In the genomic region with DNA sequence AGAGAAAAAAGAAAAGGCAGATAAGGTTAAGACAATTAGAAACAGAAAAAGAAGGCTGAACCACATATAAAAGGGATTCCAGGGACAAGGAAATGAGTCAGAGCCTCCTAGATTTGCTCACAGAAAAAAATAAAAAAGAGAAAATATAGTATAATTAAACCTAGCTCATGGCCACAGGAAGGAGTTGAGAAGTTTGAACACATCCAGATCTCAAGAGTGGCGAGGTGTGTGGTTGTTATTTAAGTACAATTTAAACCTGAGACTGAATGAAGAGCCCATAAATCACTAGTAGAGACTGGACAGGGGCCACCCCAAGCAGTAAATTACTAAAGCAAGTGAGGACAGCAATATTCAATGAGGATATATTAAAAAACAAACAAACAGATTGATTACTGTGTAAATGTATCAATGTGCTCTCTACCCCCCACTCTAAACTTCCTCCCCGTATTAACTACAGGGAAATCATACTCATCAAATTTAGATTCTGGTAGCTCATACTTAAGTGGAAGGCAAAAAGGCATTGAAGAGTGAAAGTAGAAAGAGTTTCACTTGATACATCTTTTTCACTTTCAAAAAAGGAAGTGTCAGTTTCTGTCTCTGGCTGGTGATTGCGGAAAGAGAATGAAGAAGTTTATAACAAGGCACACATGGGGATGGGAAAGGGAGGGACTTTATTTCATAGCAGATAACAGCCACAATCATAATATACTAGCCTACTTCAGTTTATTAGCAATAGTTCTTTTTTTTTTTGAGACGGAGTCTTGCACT, we compare ENCODE assay signal across 1 cellular context.
TF ChIP-seq lines count a peak whose summit lies in the region.

No MANE protein-coding gene starts in this region.

TF ChIP-seq in GM23338, 12 proteins besides CTCF, POLR2A, EP300 and RAD21 (continued from another document):
- TF ChIP-seq, protein P1, sequence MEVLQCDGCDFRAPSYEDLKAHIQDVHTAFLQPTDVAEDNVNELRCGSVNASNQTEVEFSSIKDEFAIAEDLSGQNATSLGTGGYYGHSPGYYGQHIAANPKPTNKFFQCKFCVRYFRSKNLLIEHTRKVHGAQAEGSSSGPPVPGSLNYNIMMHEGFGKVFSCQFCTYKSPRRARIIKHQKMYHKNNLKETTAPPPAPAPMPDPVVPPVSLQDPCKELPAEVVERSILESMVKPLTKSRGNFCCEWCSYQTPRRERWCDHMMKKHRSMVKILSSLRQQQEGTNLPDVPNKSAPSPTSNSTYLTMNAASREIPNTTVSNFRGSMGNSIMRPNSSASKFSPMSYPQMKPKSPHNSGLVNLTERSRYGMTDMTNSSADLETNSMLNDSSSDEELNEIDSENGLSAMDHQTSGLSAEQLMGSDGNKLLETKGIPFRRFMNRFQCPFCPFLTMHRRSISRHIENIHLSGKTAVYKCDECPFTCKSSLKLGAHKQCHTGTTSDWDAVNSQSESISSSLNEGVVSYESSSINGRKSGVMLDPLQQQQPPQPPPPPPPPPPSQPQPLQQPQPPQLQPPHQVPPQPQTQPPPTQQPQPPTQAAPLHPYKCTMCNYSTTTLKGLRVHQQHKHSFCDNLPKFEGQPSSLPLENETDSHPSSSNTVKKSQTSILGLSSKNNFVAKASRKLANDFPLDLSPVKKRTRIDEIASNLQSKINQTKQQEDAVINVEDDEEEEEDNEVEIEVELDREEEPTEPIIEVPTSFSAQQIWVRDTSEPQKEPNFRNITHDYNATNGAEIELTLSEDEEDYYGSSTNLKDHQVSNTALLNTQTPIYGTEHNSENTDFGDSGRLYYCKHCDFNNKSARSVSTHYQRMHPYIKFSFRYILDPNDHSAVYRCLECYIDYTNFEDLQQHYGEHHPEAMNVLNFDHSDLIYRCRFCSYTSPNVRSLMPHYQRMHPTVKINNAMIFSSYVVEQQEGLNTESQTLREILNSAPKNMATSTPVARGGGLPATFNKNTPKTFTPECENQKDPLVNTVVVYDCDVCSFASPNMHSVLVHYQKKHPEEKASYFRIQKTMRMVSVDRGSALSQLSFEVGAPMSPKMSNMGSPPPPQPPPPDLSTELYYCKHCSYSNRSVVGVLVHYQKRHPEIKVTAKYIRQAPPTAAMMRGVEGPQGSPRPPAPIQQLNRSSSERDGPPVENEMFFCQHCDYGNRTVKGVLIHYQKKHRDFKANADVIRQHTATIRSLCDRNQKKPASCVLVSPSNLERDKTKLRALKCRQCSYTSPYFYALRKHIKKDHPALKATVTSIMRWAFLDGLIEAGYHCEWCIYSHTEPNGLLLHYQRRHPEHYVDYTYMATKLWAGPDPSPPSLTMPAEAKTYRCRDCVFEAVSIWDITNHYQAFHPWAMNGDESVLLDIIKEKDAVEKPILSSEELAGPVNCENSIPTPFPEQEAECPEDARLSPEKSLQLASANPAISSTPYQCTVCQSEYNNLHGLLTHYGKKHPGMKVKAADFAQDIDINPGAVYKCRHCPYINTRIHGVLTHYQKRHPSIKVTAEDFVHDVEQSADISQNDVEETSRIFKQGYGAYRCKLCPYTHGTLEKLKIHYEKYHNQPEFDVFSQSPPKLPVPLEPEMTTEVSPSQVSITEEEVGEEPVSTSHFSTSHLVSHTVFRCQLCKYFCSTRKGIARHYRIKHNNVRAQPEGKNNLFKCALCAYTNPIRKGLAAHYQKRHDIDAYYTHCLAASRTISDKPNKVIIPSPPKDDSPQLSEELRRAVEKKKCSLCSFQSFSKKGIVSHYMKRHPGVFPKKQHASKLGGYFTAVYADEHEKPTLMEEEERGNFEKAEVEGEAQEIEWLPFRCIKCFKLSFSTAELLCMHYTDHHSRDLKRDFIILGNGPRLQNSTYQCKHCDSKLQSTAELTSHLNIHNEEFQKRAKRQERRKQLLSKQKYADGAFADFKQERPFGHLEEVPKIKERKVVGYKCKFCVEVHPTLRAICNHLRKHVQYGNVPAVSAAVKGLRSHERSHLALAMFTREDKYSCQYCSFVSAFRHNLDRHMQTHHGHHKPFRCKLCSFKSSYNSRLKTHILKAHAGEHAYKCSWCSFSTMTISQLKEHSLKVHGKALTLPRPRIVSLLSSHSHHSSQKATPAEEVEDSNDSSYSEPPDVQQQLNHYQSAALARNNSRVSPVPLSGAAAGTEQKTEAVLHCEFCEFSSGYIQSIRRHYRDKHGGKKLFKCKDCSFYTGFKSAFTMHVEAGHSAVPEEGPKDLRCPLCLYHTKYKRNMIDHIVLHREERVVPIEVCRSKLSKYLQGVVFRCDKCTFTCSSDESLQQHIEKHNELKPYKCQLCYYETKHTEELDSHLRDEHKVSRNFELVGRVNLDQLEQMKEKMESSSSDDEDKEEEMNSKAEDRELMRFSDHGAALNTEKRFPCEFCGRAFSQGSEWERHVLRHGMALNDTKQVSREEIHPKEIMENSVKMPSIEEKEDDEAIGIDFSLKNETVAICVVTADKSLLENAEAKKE (CRISPR knock-in tag; IDR thresholded peaks at IDR 0.05), result no peak
- no peak for TF ChIP-seq ZNF114 (CRISPR knock-in tag; IDR thresholded peaks at IDR 0.05)
- TF ChIP-seq CREB1 (CRISPR knock-in tag; IDR thresholded peaks at IDR 0.05; ENCODE audit: low read depth), result no peak
- TF ChIP-seq, protein P2, sequence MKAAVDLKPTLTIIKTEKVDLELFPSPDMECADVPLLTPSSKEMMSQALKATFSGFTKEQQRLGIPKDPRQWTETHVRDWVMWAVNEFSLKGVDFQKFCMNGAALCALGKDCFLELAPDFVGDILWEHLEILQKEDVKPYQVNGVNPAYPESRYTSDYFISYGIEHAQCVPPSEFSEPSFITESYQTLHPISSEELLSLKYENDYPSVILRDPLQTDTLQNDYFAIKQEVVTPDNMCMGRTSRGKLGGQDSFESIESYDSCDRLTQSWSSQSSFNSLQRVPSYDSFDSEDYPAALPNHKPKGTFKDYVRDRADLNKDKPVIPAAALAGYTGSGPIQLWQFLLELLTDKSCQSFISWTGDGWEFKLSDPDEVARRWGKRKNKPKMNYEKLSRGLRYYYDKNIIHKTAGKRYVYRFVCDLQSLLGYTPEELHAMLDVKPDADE (IDR thresholded peaks at IDR 0.05), result no peak
- TF ChIP-seq POLR2AphosphoS5 (IDR thresholded peaks at IDR 0.05; ENCODE audit: low read depth), result no peak
- TF ChIP-seq JUNB (IDR thresholded peaks at IDR 0.05; ENCODE audit: unreplicated experiment), result no peak
- no peak for TF ChIP-seq NANOG (IDR thresholded peaks at IDR 0.05; ENCODE audit: borderline replicate concordance)
- no peak for TF ChIP-seq ZNF331 (CRISPR knock-in tag; IDR thresholded peaks at IDR 0.05; ENCODE audit: low read depth)
